In genomic region chr21:44297525-44298290, GRCh38 we compare ENCODE assay signal across 1 cellular context.
A peak's percentile ranks its signal among the peaks of the same experiment; 100 is the strongest.
TF ChIP-seq lines count a peak whose summit lies in the region.

No MANE protein-coding gene starts in this region.

TF ChIP-seq in HepG2, 621 proteins besides CTCF, POLR2A, EP300 and RAD21 (continued from another document and continues in another):
- TF ChIP-seq UBTF (CRISPR knock-in tag; IDR thresholded peaks at IDR 0.05) (0 out of 2 replicates have a peak, but pooled peaks have one; percentile 37), ZNF704 (CRISPR knock-in tag; IDR thresholded peaks at IDR 0.05; ENCODE audit: borderline replicate concordance) (no peak), MAZ (IDR thresholded peaks at IDR 0.05; ENCODE audit: borderline replicate concordance, low read depth, low read length) (no peak), MAZ (CRISPR knock-in tag; IDR thresholded peaks at IDR 0.05; ENCODE audit: low read depth) (peak; percentile 44; the same call in 1 of the 2 replicates), FOXP4 (CRISPR knock-in tag; IDR thresholded peaks at IDR 0.05) (0 out of 2 replicates have a peak, but pooled peaks have one; percentile 36), XRCC5 (optimal IDR thresholded peaks at IDR 0.05; ENCODE audit: low read length) (peak; percentile 65), ZFP36L1 (CRISPR knock-in tag; IDR thresholded peaks at IDR 0.05) (no peak), ZNF747 (CRISPR knock-in tag; IDR thresholded peaks at IDR 0.05; ENCODE audit: borderline replicate concordance) (peak; percentile 41; the same call in 1 of the 2 replicates), CEBPG (CRISPR knock-in tag; IDR thresholded peaks at IDR 0.05) (peak; percentile 19; the same call in 1 of the 2 replicates), BORCS8-MEF2B (CRISPR knock-in tag; IDR thresholded peaks at IDR 0.05) (no peak), ZNF414 (CRISPR knock-in tag; IDR thresholded peaks at IDR 0.05) (no peak), ZNF451 (CRISPR knock-in tag; IDR thresholded peaks at IDR 0.05) (no peak), PAXIP1 (CRISPR knock-in tag; conservative IDR thresholded peaks at IDR 0.05) (no peak), SMC3 (IDR thresholded peaks at IDR 0.05; ENCODE audit: low read length) (peak; percentile 83), PPARG (CRISPR knock-in tag; conservative IDR thresholded peaks at IDR 0.05) (0 out of 2 replicates have a peak, but pooled peaks have one; percentile 42), BRD4 (CRISPR knock-in tag; IDR thresholded peaks at IDR 0.05) (no peak), ZFY (CRISPR knock-in tag; IDR thresholded peaks at IDR 0.05) (0 out of 2 replicates have a peak, but pooled peaks have one; percentile 19), ZBTB4 (CRISPR knock-in tag; IDR thresholded peaks at IDR 0.05; ENCODE audit: borderline replicate concordance) (no peak), HOXA3 (CRISPR knock-in tag; IDR thresholded peaks at IDR 0.05) (peak; percentile 45; the same call in 1 of the 2 replicates), JUN (CRISPR knock-in tag; IDR thresholded peaks at IDR 0.05) (no peak), CCDC6 (CRISPR knock-in tag; IDR thresholded peaks at IDR 0.05) (no peak), ZBTB20 (CRISPR knock-in tag; IDR thresholded peaks at IDR 0.05; ENCODE audit: borderline replicate concordance, low read depth) (no peak), ZNF775 (CRISPR knock-in tag; IDR thresholded peaks at IDR 0.05; ENCODE audit: borderline replicate concordance) (no peak), ZNF326 (CRISPR knock-in tag; IDR thresholded peaks at IDR 0.05; ENCODE audit: borderline replicate concordance) (no peak), ZNF605 (CRISPR knock-in tag; IDR thresholded peaks at IDR 0.05) (peak; percentile 60; the same call in 1 of the 2 replicates), ERF (CRISPR knock-in tag; IDR thresholded peaks at IDR 0.05) (0 out of 2 replicates have a peak, but pooled peaks have one; percentile 31), FOXA3 (CRISPR knock-in tag; IDR thresholded peaks at IDR 0.05) (peak; percentile 70), ZNF773 (CRISPR knock-in tag; IDR thresholded peaks at IDR 0.05; ENCODE audit: borderline replicate concordance) (no peak), PRDM4 (CRISPR knock-in tag; IDR thresholded peaks at IDR 0.05; ENCODE audit: borderline replicate concordance) (no peak), KLF9 (CRISPR knock-in tag; IDR thresholded peaks at IDR 0.05; ENCODE audit: low read depth) (no peak), SAP130 (CRISPR knock-in tag; IDR thresholded peaks at IDR 0.05; ENCODE audit: low read depth) (peak; percentile 51; the same call in 1 of the 2 replicates), ZHX2 (IDR thresholded peaks at IDR 0.05; ENCODE audit: low read depth) (no peak), ZHX2 (CRISPR knock-in tag; IDR thresholded peaks at IDR 0.05; ENCODE audit: borderline replicate concordance) (0 out of 2 replicates have a peak, but pooled peaks have one; percentile 28), EED (CRISPR knock-in tag; IDR thresholded peaks at IDR 0.05) (peak; percentile 60; the same call in 1 of the 2 replicates), ZFP90 (CRISPR knock-in tag; IDR thresholded peaks at IDR 0.05; ENCODE audit: borderline replicate concordance) (0 out of 2 replicates have a peak, but pooled peaks have one; percentile 36)
